Comparison of ENCODE assay signal across 14 cellular contexts in genomic region chr6:166738778-166739654, GRCh38.
"Had no signal": no experiment of that assay in that cellular context is flagged by ENCODE, and none has a peak within 500 bp of the region (broad histone marks: within the 10 kb centered on the region; RNA-seq: fewer than 3 reads in every experiment).

No MANE protein-coding gene starts in this region.

- H3K36me3 ChIP-seq: ascending aorta, cardiac muscle cell had no signal

- H3K27me3 Mint-ChIP-seq: activated naive CD8-positive, alpha-beta T cell treated with anti-CD3 and anti-CD28 coated beads for 36 hours; stimulated activated naive CD8-positive, alpha-beta T cell treated with anti-CD3 and anti-CD28 coated beads, Interleukin-15, amount 100 ng/mL, for 72 hours; T-helper 17 cell had no signal

- DNase-seq: activated gamma-delta T cell treated with Interleukin-2 at 50 U/mL for 16 hours; activated naive CD8-positive, alpha-beta T cell treated with anti-CD3 and anti-CD28 coated beads for 36 hours; activated T-cell treated with anti-CD3 and anti-CD28 coated beads, Interleukin-2, amount 50 U/mL, for 48 hours; effector memory CD4-positive, alpha-beta T cell; nephron progenitor cell; stimulated activated CD4-positive, alpha-beta T cell treated with anti-CD3 and anti-CD28 coated beads, Interleukin-15, amount 100 ng/mL, for 24 hours; stimulated activated CD4-positive, alpha-beta T cell treated with anti-CD3 and anti-CD28 coated beads, Interleukin-4, amount 100 ng/mL, for 24 hours; stimulated activated naive CD8-positive, alpha-beta T cell treated with anti-CD3 and anti-CD28 coated beads, Interleukin-15, amount 100 ng/mL, for 72 hours; T-helper 17 cell; testis had no signal

- H3K27ac ChIP-seq: ascending aorta, coronary artery, testis had no signal

- H3K27ac Mint-ChIP-seq: activated naive CD8-positive, alpha-beta T cell treated with anti-CD3 and anti-CD28 coated beads for 36 hours; nephron progenitor cell; stimulated activated naive CD8-positive, alpha-beta T cell treated with anti-CD3 and anti-CD28 coated beads, Interleukin-15, amount 100 ng/mL, for 72 hours; T-helper 17 cell had no signal

- H3K27me3 ChIP-seq: ascending aorta, cardiac muscle cell, testis had no signal

- H3K4me3 ChIP-seq: ascending aorta, cardiac muscle cell, coronary artery, testis had no signal

- ATAC-seq: T-helper 17 cell had no signal

- H3K9me3 ChIP-seq: ascending aorta, testis had no signal

- H3K4me1 Mint-ChIP-seq: activated naive CD8-positive, alpha-beta T cell treated with anti-CD3 and anti-CD28 coated beads for 36 hours; stimulated activated naive CD8-positive, alpha-beta T cell treated with anti-CD3 and anti-CD28 coated beads, Interleukin-15, amount 100 ng/mL, for 72 hours had no signal

- H3K36me3 Mint-ChIP-seq: activated naive CD8-positive, alpha-beta T cell treated with anti-CD3 and anti-CD28 coated beads for 36 hours; immature natural killer cell had no signal

- H3K4me1 ChIP-seq: ascending aorta, testis had no signal

- H3K9me3 Mint-ChIP-seq: activated naive CD8-positive, alpha-beta T cell treated with anti-CD3 and anti-CD28 coated beads for 36 hours; immature natural killer cell; stimulated activated naive CD8-positive, alpha-beta T cell treated with anti-CD3 and anti-CD28 coated beads, Interleukin-15, amount 100 ng/mL, for 72 hours had no signal

- H3K4me3 Mint-ChIP-seq: activated naive CD8-positive, alpha-beta T cell treated with anti-CD3 and anti-CD28 coated beads for 36 hours; nephron progenitor cell; stimulated activated naive CD8-positive, alpha-beta T cell treated with anti-CD3 and anti-CD28 coated beads, Interleukin-15, amount 100 ng/mL, for 72 hours; T-helper 17 cell had no signal
